9 cellular contexts compared by ENCODE assay signal in the genomic region with DNA sequence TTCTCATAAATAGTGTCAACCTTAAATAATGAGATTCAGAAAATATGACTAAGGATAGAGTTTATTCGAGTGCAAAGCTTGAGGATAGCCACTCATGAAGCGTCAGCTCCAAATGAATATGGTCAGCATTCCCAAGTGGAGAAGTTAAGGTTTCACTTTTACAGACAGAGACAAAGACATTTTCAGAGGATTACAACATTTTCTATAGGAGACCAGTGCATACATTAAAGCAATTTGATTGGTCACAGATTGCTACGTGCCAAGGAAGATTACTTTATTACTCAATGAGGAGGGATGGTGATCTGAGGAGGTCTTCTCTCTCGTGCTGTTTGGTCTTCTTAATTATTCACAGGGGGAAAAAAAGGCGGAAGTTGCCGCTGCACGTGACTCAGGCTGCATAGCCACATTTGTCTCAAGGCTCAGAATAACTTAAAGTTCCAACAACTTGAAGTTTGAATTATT.
A peak's percentile ranks its signal among the peaks of the same experiment; 100 is the strongest.
DNase-seq lines count a peak whose midpoint lies in the region; ATAC-seq and TF ChIP-seq lines count a peak whose summit lies in the region.
"Had no signal": no experiment of that assay in that cellular context is flagged by ENCODE, and none has a peak within 500 bp of the region (broad histone marks: within the 10 kb centered on the region; RNA-seq: fewer than 3 reads in every experiment).

No MANE protein-coding gene starts in this region.

- no peaks in the 10 kb centered on the region for H3K9me3 ChIP-seq in SK-N-SH
- no peaks in the 10 kb centered on the region for H3K9me3 ChIP-seq in stomach smooth muscle (ENCODE audit: control insufficient read depth in 2 of 2, low read length in 2 of 2)

- peak overlapping the region; percentile 79 for H2AFZ ChIP-seq in SK-N-SH (ENCODE audit: low read depth)

- H3K4me2 ChIP-seq in SK-N-SH: peak overlapping the region; percentile 66

- H3F3A ChIP-seq in SK-N-SH (replicated peaks; ENCODE audit: insufficient read depth): peaks cover 4% of the 10 kb centered on the region

- no peak for TF ChIP-seq RAD21 in SK-N-SH (IDR thresholded peaks at IDR 0.05; ENCODE audit: low read length)

- DNase-seq in HFF-Myc (ENCODE audit: extremely low read depth, low read depth) (no peak), SK-N-SH (no peak), foreskin fibroblast (peak; percentile 45 to 70), NCI-H2029 (lab: John Stamatoyannopoulos, UW) (no peak), GOT3 (lab: John Stamatoyannopoulos, UW) (no peak)
- DNase-seq: activated naive CD8-positive, alpha-beta T cell treated with anti-CD3 and anti-CD28 coated beads, Interleukin-2, amount 50 U/mL, for 24 hours had no signal

- H3K4me1 ChIP-seq in SK-N-SH (ENCODE audit: control insufficient read depth in 1 of 2, insufficient read depth in 2 of 2, low read depth in 1 of 2, low read length in 1 of 2): peaks cover 8 to 12% of the 10 kb centered on the region in 2 experiments; a peak in 3 of 4 replicates
- peaks cover 3% of the 10 kb centered on the region for H3K4me1 ChIP-seq in stomach smooth muscle (ENCODE audit: control insufficient read depth, insufficient read depth, low read length)

- no peaks in the 10 kb centered on the region for H3K79me2 ChIP-seq in SK-N-SH (ENCODE audit: insufficient read depth)

- H3K9ac ChIP-seq in SK-N-SH: no peak overlapping the region; the same call in 1 of the 2 replicates
- H3K9ac ChIP-seq in stomach smooth muscle (ENCODE audit: low read length in 2 of 2): peak overlapping the region in 1 of 2 donors; percentile 29

- no peaks in the 10 kb centered on the region for H4K20me1 ChIP-seq in SK-N-SH (ENCODE audit: insufficient read depth)

- ATAC-seq in HG03045 (IDR thresholded peaks at IDR 0.05; ENCODE audit: unreplicated experiment) (no peak), HG03342 (IDR thresholded peaks at IDR 0.05; ENCODE audit: unreplicated experiment) (no peak)
- ATAC-seq: activated naive CD8-positive, alpha-beta T cell treated with anti-CD3 and anti-CD28 coated beads, Interleukin-2, amount 50 U/mL, for 24 hours had no signal

- CTCF ChIA-PET in SK-N-SH (lab: Yijun Ruan, JAX): interaction anchor here (1.7 kb wide), 1 partner anchor 10 kb away, joined by 5 read pairs; no protein-coding TSS in a partner anchor

- TF ChIP-seq CTCF in HFF-Myc (IDR thresholded peaks at IDR 0.05; ENCODE audit: low read depth, low read length, missing control alignments): no peak
- no peak for TF ChIP-seq CTCF in SK-N-SH (IDR thresholded peaks at IDR 0.05)
- TF ChIP-seq CTCF in foreskin fibroblast (IDR thresholded peaks at IDR 0.05; ENCODE audit: low read depth, low read length): no peak

- H3K27ac ChIP-seq in SK-N-SH (ENCODE audit: low read depth in 2 of 2, low read length in 1 of 2) (peak overlapping the region; percentile 27 to 76; a peak in 3 of 4 replicates), stomach smooth muscle (ENCODE audit: low read length) (peak overlapping the region; percentile 37)

- peak overlapping the region; percentile 18 for H3K4me3 ChIP-seq in HFF-Myc (replicated peaks; ENCODE audit: low read depth, low read length)
- peak overlapping the region; percentile 19 to 39; a peak in 3 of 4 replicates for H3K4me3 ChIP-seq in SK-N-SH (ENCODE audit: low read depth in 2 of 2, low read length in 1 of 2)
- H3K4me3 ChIP-seq in foreskin fibroblast (ENCODE audit: low read depth in 1 of 2, low read length in 2 of 2): peak overlapping the region; percentile 31 to 53
- peak overlapping the region; percentile 41 to 59 for H3K4me3 ChIP-seq in stomach smooth muscle (ENCODE audit: low read length in 2 of 2)

- H3K27me3 ChIP-seq in SK-N-SH (ENCODE audit: insufficient read depth) (no peaks in the 10 kb centered on the region), stomach smooth muscle (ENCODE audit: control insufficient read depth in 1 of 2, insufficient read depth in 2 of 2, low read length in 2 of 2) (no peaks in the 10 kb centered on the region)

- WGBS in SK-N-SH (ENCODE audit: low lambda C conversion rate): 44% methylated on average over 7 of the region's 7 CpGs

- POLR2A ChIA-PET in SK-N-SH (lab: Yijun Ruan, JAX): no interaction called here

- H3K9me2 ChIP-seq in SK-N-SH: no peaks in the 10 kb centered on the region

- TF ChIP-seq EP300 in SK-N-SH (IDR thresholded peaks at IDR 0.05; ENCODE audit: borderline replicate concordance in 1 of 2, low read depth in 1 of 2, low read length in 1 of 2): 0 out of 4 replicates have a peak, but pooled peaks of 1 of the 2 experiments have one; percentile 11

- H3K36me3 ChIP-seq in SK-N-SH (replicated peaks in 1 of 2; ENCODE audit: control insufficient read depth in 1 of 2, insufficient read depth in 2 of 2, low read length in 1 of 2): no peaks in the 10 kb centered on the region
- H3K36me3 ChIP-seq in stomach smooth muscle (ENCODE audit: control insufficient read depth in 2 of 2, insufficient read depth in 2 of 2, low read length in 2 of 2): no peaks in the 10 kb centered on the region

TF ChIP-seq in SK-N-SH, 30 proteins besides CTCF, POLR2A, EP300 and RAD21:
- TF ChIP-seq JUND (IDR thresholded peaks at IDR 0.05) (no peak), RXRA (IDR thresholded peaks at IDR 0.05; ENCODE audit: borderline replicate concordance, low read depth) (no peak), NRF1 (IDR thresholded peaks at IDR 0.05; ENCODE audit: low read depth, low read length) (no peak), NFIC (IDR thresholded peaks at IDR 0.05; ENCODE audit: borderline replicate concordance) (no peak), RCOR1 (IDR thresholded peaks at IDR 0.05; ENCODE audit: low read length) (no peak)
- TF ChIP-seq, protein P1, sequence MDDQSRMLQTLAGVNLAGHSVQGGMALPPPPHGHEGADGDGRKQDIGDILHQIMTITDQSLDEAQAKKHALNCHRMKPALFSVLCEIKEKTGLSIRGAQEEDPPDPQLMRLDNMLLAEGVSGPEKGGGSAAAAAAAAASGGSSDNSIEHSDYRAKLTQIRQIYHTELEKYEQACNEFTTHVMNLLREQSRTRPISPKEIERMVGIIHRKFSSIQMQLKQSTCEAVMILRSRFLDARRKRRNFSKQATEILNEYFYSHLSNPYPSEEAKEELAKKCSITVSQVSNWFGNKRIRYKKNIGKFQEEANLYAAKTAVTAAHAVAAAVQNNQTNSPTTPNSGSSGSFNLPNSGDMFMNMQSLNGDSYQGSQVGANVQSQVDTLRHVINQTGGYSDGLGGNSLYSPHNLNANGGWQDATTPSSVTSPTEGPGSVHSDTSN (IDR thresholded peaks at IDR 0.05): no peak

Comparison
In these comparisons a context has a peak if more than half of its experiments do, and no peak if none do; other contexts are left out.
1. DNase-seq: peak in foreskin fibroblast (2 of 2); none in HFF-Myc (single experiment), SK-N-SH (single experiment), NCI-H2029 (single experiment) and GOT3 (single experiment).
2. Peak in every context shown above with its lines, with median percentiles within 50 percentile points of each other: H3K4me3 ChIP-seq.